Comparison of ENCODE assay signal across 8 cellular contexts in the genomic region with DNA sequence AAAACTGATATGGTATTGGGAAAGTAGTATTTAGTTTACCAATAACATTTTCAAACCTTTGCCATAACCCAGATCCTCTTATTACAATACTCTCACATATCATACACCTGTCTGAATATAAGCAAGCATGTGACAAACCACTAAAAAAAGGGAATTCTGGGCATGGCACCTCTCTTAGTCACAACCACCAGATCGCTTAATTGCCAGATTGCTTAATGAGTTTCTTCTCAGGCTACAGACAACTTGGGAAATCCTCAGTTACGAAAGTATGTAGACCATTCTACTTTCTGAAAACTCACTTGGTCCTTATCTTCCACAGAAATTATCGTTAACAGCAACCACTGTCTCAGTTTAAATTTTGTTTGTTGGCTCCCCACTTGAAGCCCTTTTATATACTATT. TPM values are rescaled to one million over a fixed set of nuclear protein-coding genes. Genes with fewer than 3 reads are reported as not detected.
A peak's percentile ranks its signal among the peaks of the same experiment; 100 is the strongest.
DNase-seq lines count a peak whose midpoint lies in the region; ATAC-seq and TF ChIP-seq lines count a peak whose summit lies in the region.

No MANE protein-coding gene starts in this region.

- H3K27me3 ChIP-seq in GM23248 (replicated peaks; ENCODE audit: insufficient read depth): no peaks in the 10 kb centered on the region

- ATAC-seq in HG03280 (IDR thresholded peaks at IDR 0.05; ENCODE audit: unreplicated experiment): no peak
- no peak for ATAC-seq in GM18861 (IDR thresholded peaks at IDR 0.05; ENCODE audit: unreplicated experiment)

- H3K4me3 ChIP-seq in GM23248: peak overlapping the region; percentile 88
- peak overlapping the region; percentile 84 for H3K4me3 ChIP-seq in retinal pigment epithelial cell (ENCODE audit: low read length)

- H3K4me1 ChIP-seq in GM23248 (ENCODE audit: insufficient read depth): peaks cover 30% of the 10 kb centered on the region

- 50 to 62% methylated on average over 3 of the region's 3 CpGs for WGBS in GM23248 (ENCODE audit: low coverage in 1 of 2, low lambda C conversion rate in 2 of 2, missing lambda C conversion rate in 2 of 2), 2 experiments

- H3K79me2 ChIP-seq in GM23248 (ENCODE audit: insufficient read depth): peaks cover 61% of the 10 kb centered on the region

- no peak for TF ChIP-seq CTCF in retinal pigment epithelial cell (conservative IDR thresholded peaks at IDR 0.05; ENCODE audit: low read depth, low read length)

- H3K9ac ChIP-seq in GM23248: no peak overlapping the region; the same call in 1 of the 2 replicates

- peak overlapping the region; percentile 97 for H3K4me2 ChIP-seq in GM23248 (ENCODE audit: unreplicated experiment)

- peak; percentile 39 for DNase-seq in GM23248
- DNase-seq in RKO (ENCODE audit: low spot score): peak; percentile 72
- DNase-seq in epithelial cell of prostate (ENCODE audit: low read depth, low spot score): peak; percentile 2
- DNase-seq in retinal pigment epithelial cell (ENCODE audit: low read depth): no peak
- DNase-seq in posterior vena cava (ENCODE audit: low spot score): no peak
- no peak for DNase-seq in NCI-H146 (lab: John Stamatoyannopoulos, UW)

- H3F3A ChIP-seq in GM23248 (ENCODE audit: insufficient read depth): peaks cover 22% of the 10 kb centered on the region

- H2AFZ ChIP-seq in GM23248: no peak overlapping the region

- intact Hi-C loops in posterior vena cava (cut with DNase I): no loop called here

- H3K36me3 ChIP-seq in GM23248 (ENCODE audit: low read depth): peaks cover 10% of the 10 kb centered on the region; the same call in 1 of the 2 replicates

- H3K9me3 ChIP-seq in GM23248 (ENCODE audit: low read depth): no peaks in the 10 kb centered on the region

- no peaks in the 10 kb centered on the region for H3K9me2 ChIP-seq in GM23248 (ENCODE audit: insufficient read depth)

- H4K20me1 ChIP-seq in GM23248 (ENCODE audit: insufficient read depth): no peaks in the 10 kb centered on the region

- H3K27ac ChIP-seq in GM23248 (no peak overlapping the region), epithelial cell of prostate (no peak overlapping the region)

- in situ Hi-C loops in GM23248 (cut with MboI): no loop called here

RNA-seq across cellular contexts. Expression of gene NAF1, which starts 2.1 kb away (rescaled TPM):
- 2.8 and 9.7 TPM in 2 replicates for total RNA-seq in GM23248 (2014; rRNA removed; shearing (Covaris generic))
- 4.5 and 6.2 TPM in 2 replicates for polyA plus RNA-seq in GM23248 (2016; fragmentation: Nextera tagmentation; extraction: Ambion mirVana)
- total RNA-seq in posterior vena cava: 10 to 100 TPM; 23.6 to 28.2 TPM

Comparison
In these comparisons a context has a peak if more than half of its experiments do, and no peak if none do; other contexts are left out.
1. DNase-seq: peak in GM23248 (single experiment), RKO (single experiment) and epithelial cell of prostate (single experiment); none in retinal pigment epithelial cell (single experiment), posterior vena cava (single experiment) and NCI-H146 (single experiment).